Comparison of ENCODE assay signal across 15 cellular contexts in genomic region chr15:77846360-77846759, GRCh38.
A peak's percentile ranks its signal among the peaks of the same experiment; 100 is the strongest.
DNase-seq lines count a peak whose midpoint lies in the region; ATAC-seq and TF ChIP-seq lines count a peak whose summit lies in the region.
"Had no signal": no experiment of that assay in that cellular context is flagged by ENCODE, and none has a peak within 500 bp of the region (broad histone marks: within the 10 kb centered on the region; RNA-seq: fewer than 3 reads in every experiment).

No MANE protein-coding gene starts in this region.

- peak; percentile 28 for DNase-seq in AG10803 (ENCODE audit: low read depth)
- peak; percentile 13 to 19 for DNase-seq in cardiac fibroblast (ENCODE audit: low read depth in 2 of 2)
- DNase-seq in iris pigment epithelial cell (ENCODE audit: low read depth): peak; percentile 40
- DNase-seq in G401 (ENCODE audit: low spot score): no peak
- DNase-seq in GOT3 (lab: John Stamatoyannopoulos, UW): no peak
- DNase-seq in Ammon's horn (ENCODE audit: low spot score): no peak
- DNase-seq: 8988T; C1 segment of cervical spinal cord; Calu3; CD4-positive, alpha-beta T cell; DMS 273 treated with DMSO at 0.1 percent for 48 hours had no signal

- peaks cover 45% of the 10 kb centered on the region for H3K4me1 ChIP-seq in OCI-LY3 (ENCODE audit: low read length)

- no peak overlapping the region for H3K4me3 ChIP-seq in AG10803 (ENCODE audit: low read length)
- H3K4me3 ChIP-seq in OCI-LY3 (ENCODE audit: low read length): no peak overlapping the region
- H3K4me3 ChIP-seq in cardiac fibroblast (replicated peaks in 1 of 2; ENCODE audit: low read depth in 2 of 2, low read length in 2 of 2): no peak overlapping the region

- H3K9me3 ChIP-seq in OCI-LY3 (ENCODE audit: insufficient read depth, low read length): peaks cover 33% of the 10 kb centered on the region

- peaks cover 23% of the 10 kb centered on the region for H3K36me3 ChIP-seq in OCI-LY3 (replicated peaks; ENCODE audit: low read depth, low read length)

- no peak for TF ChIP-seq CTCF in AG10803 (conservative IDR thresholded peaks at IDR 0.05; ENCODE audit: low read length)
- no peak for TF ChIP-seq CTCF in OCI-LY3 (IDR thresholded peaks at IDR 0.05; ENCODE audit: low read depth, low read length)
- no peak for TF ChIP-seq CTCF in cardiac fibroblast (IDR thresholded peaks at IDR 0.05; ENCODE audit: low read depth, low read length)

- no peaks in the 10 kb centered on the region for H3K79me2 ChIP-seq in OCI-LY3 (ENCODE audit: low read length)

- no peak for ATAC-seq in GM19023 (IDR thresholded peaks at IDR 0.05; ENCODE audit: unreplicated experiment)
- ATAC-seq: HCT116 had no signal

- H3K9ac ChIP-seq in OCI-LY3 (ENCODE audit: low read length): no peak overlapping the region

- in situ Hi-C loops in G401 (cut with HindIII; ENCODE audit: low sequenced_read_pairs): no loop called here

- no peak overlapping the region for H2AFZ ChIP-seq in OCI-LY3 (ENCODE audit: low read depth, low read length)

- H3K4me2 ChIP-seq in OCI-LY3 (ENCODE audit: low read length): no peak overlapping the region

- H4K20me1 ChIP-seq in OCI-LY3 (ENCODE audit: insufficient read depth, low read length): no peaks in the 10 kb centered on the region

- no peaks in the 10 kb centered on the region for H3K27me3 ChIP-seq in OCI-LY3 (ENCODE audit: low read depth, low read length)

- H3K27ac ChIP-seq in OCI-LY3 (ENCODE audit: low read length): peak overlapping the region; percentile 91; the same call in 1 of the 2 replicates
- H3K27ac ChIP-seq: HL-60 had no signal

Comparison
In these comparisons a context has a peak if more than half of its experiments do, and no peak if none do; other contexts are left out.
1. DNase-seq: peak in AG10803 (single experiment), cardiac fibroblast (2 of 2) and iris pigment epithelial cell (single experiment); none in G401 (single experiment), GOT3 (single experiment) and Ammon's horn (single experiment).